Comparison of ENCODE assay signal across 24 cellular contexts in the genomic region with DNA sequence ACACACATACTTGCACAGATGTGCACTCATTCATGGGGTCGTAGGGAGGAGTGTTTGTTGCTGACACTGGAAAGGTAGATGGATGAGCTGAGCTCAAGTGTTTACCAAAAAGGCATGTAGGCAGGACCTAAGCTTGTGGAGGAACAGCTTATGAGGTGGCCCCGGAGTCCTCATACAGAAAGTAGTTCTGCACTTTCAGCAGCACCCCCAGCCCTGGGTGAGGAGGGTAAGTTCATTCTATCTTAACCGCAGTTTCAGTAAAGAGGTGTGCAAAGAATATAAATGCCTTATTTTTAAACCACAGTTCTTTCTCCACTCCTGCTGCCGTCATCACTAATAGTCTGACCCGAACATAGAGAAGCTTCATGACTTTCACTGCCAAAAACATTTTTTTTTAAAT.
"Had no signal": no experiment of that assay in that cellular context is flagged by ENCODE, and none has a peak within 500 bp of the region (broad histone marks: within the 10 kb centered on the region; RNA-seq: fewer than 3 reads in every experiment).

No MANE protein-coding gene starts in this region.

- H3K4me2 ChIP-seq: SK-N-SH had no signal

- H3K27ac Mint-ChIP-seq: activated CD4-positive, alpha-beta T cell treated with anti-CD3 and anti-CD28 coated beads, Interleukin-2, amount 10 ng/mL, durations not matched to agents 7 days and 5 days; activated naive CD4-positive, alpha-beta T cell treated with anti-CD3 and anti-CD28 coated beads, Interleukin-2, amount 50 U/mL, for 72 hours had no signal

- H3K4me1 ChIP-seq: Peyer's patch, SJCRH30 had no signal

- H3K4me3 Mint-ChIP-seq: activated CD4-positive, alpha-beta T cell treated with anti-CD3 and anti-CD28 coated beads, Interleukin-2, amount 10 ng/mL, durations not matched to agents 7 days and 5 days; activated T-cell treated with anti-CD3 and anti-CD28 coated beads, Interleukin-2, amount 50 U/mL, for 4 hours had no signal

- H3K9ac ChIP-seq: SK-N-SH had no signal

- H3K27me3 ChIP-seq: brain microvascular endothelial cell, cardiac muscle cell, Peyer's patch, SJCRH30 had no signal

- H3K9me3 ChIP-seq: Peyer's patch, SJCRH30, SK-N-SH had no signal

- H3K4me3 ChIP-seq: cardiac muscle cell, K562, Peyer's patch, SJCRH30 had no signal

- DNase-seq: activated CD4-positive, alpha-beta T cell treated with anti-CD3 and anti-CD28 coated beads, Interleukin-2, amount 10 ng/mL, durations not matched to agents 7 days and 5 days; activated CD8-positive, alpha-beta memory T cell treated with anti-CD3 and anti-CD28 coated beads for 24 hours; activated effector memory CD4-positive, alpha-beta T cell treated with anti-CD3 and anti-CD28 coated beads, Interleukin-2, amount 50 U/mL, for 16 hours; activated naive CD4-positive, alpha-beta T cell treated with Interleukin-2 at 50 U/mL for 16 hours; activated T-cell treated with anti-CD3 and anti-CD28 coated beads, Interleukin-2, amount 50 U/mL, for 4 hours; brain microvascular endothelial cell; Kasumi-1; NCI-H1048; NCI-H1930; NCI-H2171; NCI-H2227 treated with DMSO at 0.1 percent for 48 hours; NCI-H446 treated with DMSO at 0.1 percent for 48 hours; NCI-H526; NCI-H774; Peyer's patch; Right ventricle myocardium superior; SJCRH30; SK-N-SH; T-helper 1 cell had no signal

- H3K9me3 Mint-ChIP-seq: activated T-cell treated with anti-CD3 and anti-CD28 coated beads, Interleukin-2, amount 50 U/mL, for 4 hours had no signal

- H3K27ac ChIP-seq: brain microvascular endothelial cell, cardiac muscle cell, Peyer's patch, RWPE1, SJCRH30 had no signal

- ATAC-seq: activated CD4-positive, CD25-positive, alpha-beta regulatory T cell treated with anti-CD3 and anti-CD28 coated beads, Interleukin-2, amount 50 U/mL, for 24 hours; activated T-cell treated with anti-CD3 and anti-CD28 coated beads, Interleukin-2, amount 50 U/mL, for 4 hours; K562 had no signal

- H3K36me3 ChIP-seq: brain microvascular endothelial cell, cardiac muscle cell, Peyer's patch, SJCRH30 had no signal
